In genomic region chr12:19726122-19726521, GRCh38 we compare ENCODE assay signal across 30 cellular contexts.
"Had no signal": no experiment of that assay in that cellular context is flagged by ENCODE, and none has a peak within 500 bp of the region (broad histone marks: within the 10 kb centered on the region; RNA-seq: fewer than 3 reads in every experiment).

No MANE protein-coding gene starts in this region.

- H3K9me3 ChIP-seq: adrenal gland, body of pancreas had no signal

- H3K36me3 ChIP-seq: adrenal gland, breast epithelium had no signal

- H3K27me3 ChIP-seq: adrenal gland, body of pancreas, breast epithelium had no signal

- H3K4me1 Mint-ChIP-seq: activated CD4-positive, alpha-beta T cell treated with anti-CD3 and anti-CD28 coated beads, Interleukin-2, amount 10 ng/mL, durations not matched to agents 24 days and 14 days had no signal

- H3K4me3 ChIP-seq: adrenal gland, body of pancreas, breast epithelium, PC-9 had no signal

- H3K4me2 ChIP-seq: PC-9 had no signal

- ATAC-seq: activated CD8-positive, alpha-beta T cell treated with anti-CD3 and anti-CD28 coated beads, Interleukin-2, amount 10 ng/mL, durations not matched to agents 7 days and 5 days; activated naive CD4-positive, alpha-beta T cell treated with anti-CD3 and anti-CD28 coated beads, Interleukin-2, amount 50 U/mL, for 72 hours; body of pancreas; Right ventricle myocardium inferior had no signal

- H3K27ac Mint-ChIP-seq: activated CD4-positive, alpha-beta T cell treated with anti-CD3 and anti-CD28 coated beads, Interleukin-2, amount 10 ng/mL, durations not matched to agents 24 days and 14 days; activated CD8-positive, alpha-beta T cell treated with anti-CD3 and anti-CD28 coated beads, Interleukin-2, amount 10 ng/mL, durations not matched to agents 7 days and 5 days; activated naive CD4-positive, alpha-beta T cell treated with anti-CD3 and anti-CD28 coated beads for 36 hours; activated naive CD4-positive, alpha-beta T cell treated with anti-CD3 and anti-CD28 coated beads, Interleukin-2, amount 50 U/mL, for 72 hours; activated T-cell treated with anti-CD3 and anti-CD28 coated beads, Interleukin-2, amount 50 U/mL, for 24 hours; activated T-helper 2 cell treated with anti-CD3 and anti-CD28 coated beads, Interferon-gamma antibody, Interleukin-2, Interleukin-4, amounts not matched to agents 10 μg/mL and 5 μg/mL and 100 μg/mL, durations not matched to agents 14 hours and 24 hours and 36 hours had no signal

- H3K4me3 Mint-ChIP-seq: activated CD4-positive, alpha-beta T cell treated with anti-CD3 and anti-CD28 coated beads, Interleukin-2, amount 10 ng/mL, durations not matched to agents 24 days and 14 days; activated CD8-positive, alpha-beta T cell treated with anti-CD3 and anti-CD28 coated beads, Interleukin-2, amount 10 ng/mL, durations not matched to agents 7 days and 5 days; activated naive CD4-positive, alpha-beta T cell treated with anti-CD3 and anti-CD28 coated beads for 36 hours; activated T-cell treated with anti-CD3 and anti-CD28 coated beads, Interleukin-2, amount 50 U/mL, for 24 hours had no signal

- DNase-seq: activated CD4-positive, alpha-beta T cell treated with anti-CD3 and anti-CD28 coated beads, Interleukin-2, amount 10 ng/mL, durations not matched to agents 24 days and 14 days; activated CD4-positive, alpha-beta T cell treated with anti-CD3 and anti-CD28 coated beads, Interleukin-2, amount 50 U/mL, for 4 hours; activated CD8-positive, alpha-beta T cell treated with anti-CD3 and anti-CD28 coated beads, Interleukin-2, amount 10 ng/mL, durations not matched to agents 7 days and 5 days; activated gamma-delta T cell; activated naive CD4-positive, alpha-beta T cell treated with anti-CD3 and anti-CD28 coated beads for 36 hours; activated T-cell treated with anti-CD3 and anti-CD28 coated beads, Interleukin-2, amount 50 U/mL, for 24 hours; adrenal gland; body of pancreas; Kasumi-1; KG1; MM.1S; MV-4-11; NCI-H1092; NCI-H1436 treated with DMSO at 0.1 percent for 48 hours; NCI-H1694 treated with DMSO at 0.1 percent for 48 hours; NCI-H2029; NCI-H345; NCI-H510A; NCI-H526; NCI-H748 treated with DMSO at 0.1 percent for 48 hours; PC-9; SW 1271; T-helper 1 cell; T-helper 2 cell; T-helper 9 cell had no signal

- H3K27ac ChIP-seq: adrenal gland, body of pancreas, breast epithelium, PC-9, RWPE1 had no signal

- H3K4me1 ChIP-seq: adrenal gland, body of pancreas, breast epithelium had no signal

- H2AFZ ChIP-seq: PC-9 had no signal
